In the genomic region with DNA sequence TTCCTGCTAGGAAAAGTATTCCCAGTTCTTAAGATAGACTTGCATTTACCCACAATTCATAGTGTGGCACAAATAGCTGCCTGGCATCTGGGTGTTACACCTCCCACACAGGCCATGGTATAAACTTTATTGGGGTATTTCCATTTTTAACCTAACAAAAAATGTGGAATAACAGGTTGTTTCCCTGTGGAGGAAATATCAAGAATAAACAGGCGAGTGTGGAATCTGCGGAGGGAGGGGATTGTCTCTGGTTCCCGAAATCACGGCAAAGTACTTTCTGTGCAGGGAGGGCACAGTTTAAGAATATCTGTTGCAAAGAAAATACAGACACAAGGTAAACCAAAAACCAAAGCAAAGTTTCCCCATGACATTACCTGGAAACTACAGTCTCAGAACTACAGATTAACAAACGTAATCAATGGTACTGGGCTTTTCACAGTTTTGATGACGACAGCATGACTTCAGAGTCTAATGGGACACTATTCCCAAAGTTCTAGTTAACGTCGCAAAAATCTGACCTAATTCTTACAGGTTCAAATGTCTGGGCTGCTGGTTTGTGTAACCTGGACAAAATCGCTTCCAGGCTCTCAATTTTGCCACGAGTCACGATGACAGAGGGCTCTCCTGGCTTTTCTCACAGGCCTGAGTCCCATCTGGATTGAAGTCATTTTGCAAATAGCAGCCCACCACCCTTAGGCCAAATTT, we compare ENCODE assay signal across 1 cellular context.
A peak's percentile ranks its signal among the peaks of the same experiment; 100 is the strongest.
TF ChIP-seq lines count a peak whose summit lies in the region.

No MANE protein-coding gene starts in this region.

TF ChIP-seq in HepG2, 621 proteins besides CTCF, POLR2A, EP300 and RAD21 (continues in another document):
- TF ChIP-seq ZNF614 (CRISPR knock-in tag; IDR thresholded peaks at IDR 0.05; ENCODE audit: borderline replicate concordance) (no peak), ATF1 (CRISPR knock-in tag; IDR thresholded peaks at IDR 0.05) (peak; percentile 45; the same call in 1 of the 2 replicates), ARID2 (CRISPR knock-in tag; IDR thresholded peaks at IDR 0.05; ENCODE audit: borderline replicate concordance) (0 out of 2 replicates have a peak, but pooled peaks have one; percentile 6), ELF3 (CRISPR knock-in tag; IDR thresholded peaks at IDR 0.05) (no peak), GFI1 (CRISPR knock-in tag; IDR thresholded peaks at IDR 0.05; ENCODE audit: borderline replicate concordance) (0 out of 2 replicates have a peak, but pooled peaks have one; percentile 55), ZBTB21 (CRISPR knock-in tag; IDR thresholded peaks at IDR 0.05) (peak; percentile 52; the same call in 1 of the 2 replicates), BHLHE40 (IDR thresholded peaks at IDR 0.05; ENCODE audit: low read length) (no peak), TBX2 (CRISPR knock-in tag; IDR thresholded peaks at IDR 0.05; ENCODE audit: borderline replicate concordance) (no peak), ZNF563 (CRISPR knock-in tag; IDR thresholded peaks at IDR 0.05) (no peak), ZNF510 (CRISPR knock-in tag; IDR thresholded peaks at IDR 0.05; ENCODE audit: low read depth) (no peak), RFX3 (CRISPR knock-in tag; IDR thresholded peaks at IDR 0.05) (no peak), SKI (IDR thresholded peaks at IDR 0.05; ENCODE audit: partially characterized antibody) (no peak), PHF21A (CRISPR knock-in tag; IDR thresholded peaks at IDR 0.05) (no peak), CEBPG (CRISPR knock-in tag; IDR thresholded peaks at IDR 0.05) (no peak), ZFAT (CRISPR knock-in tag; conservative IDR thresholded peaks at IDR 0.05) (0 out of 2 replicates have a peak, but pooled peaks have one; percentile 66), SMAD1 (CRISPR knock-in tag; IDR thresholded peaks at IDR 0.05; ENCODE audit: borderline replicate concordance, low read depth) (no peak), SNAPC2 (CRISPR knock-in tag; IDR thresholded peaks at IDR 0.05) (no peak), ZNF44 (CRISPR knock-in tag; IDR thresholded peaks at IDR 0.05) (no peak), SIN3A (IDR thresholded peaks at IDR 0.05; ENCODE audit: borderline replicate concordance, low read depth, low read length) (no peak), ZNF572 (CRISPR knock-in tag; IDR thresholded peaks at IDR 0.05) (no peak), ZNF33A (CRISPR knock-in tag; IDR thresholded peaks at IDR 0.05; ENCODE audit: borderline replicate concordance) (0 out of 2 replicates have a peak, but pooled peaks have one; percentile 1)
- TF ChIP-seq, protein P1, sequence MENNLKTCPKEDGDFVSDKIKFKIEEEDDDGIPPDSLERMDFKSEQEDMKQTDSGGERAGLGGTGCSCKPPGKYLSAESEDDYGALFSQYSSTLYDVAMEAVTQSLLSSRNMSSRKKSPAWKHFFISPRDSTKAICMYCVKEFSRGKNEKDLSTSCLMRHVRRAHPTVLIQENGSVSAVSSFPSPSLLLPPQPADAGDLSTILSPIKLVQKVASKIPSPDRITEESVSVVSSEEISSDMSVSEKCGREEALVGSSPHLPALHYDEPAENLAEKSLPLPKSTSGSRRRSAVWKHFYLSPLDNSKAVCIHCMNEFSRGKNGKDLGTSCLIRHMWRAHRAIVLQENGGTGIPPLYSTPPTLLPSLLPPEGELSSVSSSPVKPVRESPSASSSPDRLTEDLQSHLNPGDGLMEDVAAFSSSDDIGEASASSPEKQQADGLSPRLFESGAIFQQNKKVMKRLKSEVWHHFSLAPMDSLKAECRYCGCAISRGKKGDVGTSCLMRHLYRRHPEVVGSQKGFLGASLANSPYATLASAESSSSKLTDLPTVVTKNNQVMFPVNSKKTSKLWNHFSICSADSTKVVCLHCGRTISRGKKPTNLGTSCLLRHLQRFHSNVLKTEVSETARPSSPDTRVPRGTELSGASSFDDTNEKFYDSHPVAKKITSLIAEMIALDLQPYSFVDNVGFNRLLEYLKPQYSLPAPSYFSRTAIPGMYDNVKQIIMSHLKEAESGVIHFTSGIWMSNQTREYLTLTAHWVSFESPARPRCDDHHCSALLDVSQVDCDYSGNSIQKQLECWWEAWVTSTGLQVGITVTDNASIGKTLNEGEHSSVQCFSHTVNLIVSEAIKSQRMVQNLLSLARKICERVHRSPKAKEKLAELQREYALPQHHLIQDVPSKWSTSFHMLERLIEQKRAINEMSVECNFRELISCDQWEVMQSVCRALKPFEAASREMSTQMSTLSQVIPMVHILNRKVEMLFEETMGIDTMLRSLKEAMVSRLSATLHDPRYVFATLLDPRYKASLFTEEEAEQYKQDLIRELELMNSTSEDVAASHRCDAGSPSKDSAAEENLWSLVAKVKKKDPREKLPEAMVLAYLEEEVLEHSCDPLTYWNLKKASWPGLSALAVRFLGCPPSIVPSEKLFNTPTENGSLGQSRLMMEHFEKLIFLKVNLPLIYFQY (CRISPR knock-in tag; IDR thresholded peaks at IDR 0.05; ENCODE audit: borderline replicate concordance) = no peak
- TF ChIP-seq, protein P2, sequence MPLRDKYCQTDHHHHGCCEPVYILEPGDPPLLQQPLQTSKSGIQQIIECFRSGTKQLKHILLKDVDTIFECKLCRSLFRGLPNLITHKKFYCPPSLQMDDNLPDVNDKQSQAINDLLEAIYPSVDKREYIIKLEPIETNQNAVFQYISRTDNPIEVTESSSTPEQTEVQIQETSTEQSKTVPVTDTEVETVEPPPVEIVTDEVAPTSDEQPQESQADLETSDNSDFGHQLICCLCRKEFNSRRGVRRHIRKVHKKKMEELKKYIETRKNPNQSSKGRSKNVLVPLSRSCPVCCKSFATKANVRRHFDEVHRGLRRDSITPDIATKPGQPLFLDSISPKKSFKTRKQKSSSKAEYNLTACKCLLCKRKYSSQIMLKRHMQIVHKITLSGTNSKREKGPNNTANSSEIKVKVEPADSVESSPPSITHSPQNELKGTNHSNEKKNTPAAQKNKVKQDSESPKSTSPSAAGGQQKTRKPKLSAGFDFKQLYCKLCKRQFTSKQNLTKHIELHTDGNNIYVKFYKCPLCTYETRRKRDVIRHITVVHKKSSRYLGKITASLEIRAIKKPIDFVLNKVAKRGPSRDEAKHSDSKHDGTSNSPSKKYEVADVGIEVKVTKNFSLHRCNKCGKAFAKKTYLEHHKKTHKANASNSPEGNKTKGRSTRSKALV (CRISPR knock-in tag; IDR thresholded peaks at IDR 0.05) = 0 out of 2 replicates have a peak, but pooled peaks have one; percentile 10
- TF ChIP-seq, protein P3, sequence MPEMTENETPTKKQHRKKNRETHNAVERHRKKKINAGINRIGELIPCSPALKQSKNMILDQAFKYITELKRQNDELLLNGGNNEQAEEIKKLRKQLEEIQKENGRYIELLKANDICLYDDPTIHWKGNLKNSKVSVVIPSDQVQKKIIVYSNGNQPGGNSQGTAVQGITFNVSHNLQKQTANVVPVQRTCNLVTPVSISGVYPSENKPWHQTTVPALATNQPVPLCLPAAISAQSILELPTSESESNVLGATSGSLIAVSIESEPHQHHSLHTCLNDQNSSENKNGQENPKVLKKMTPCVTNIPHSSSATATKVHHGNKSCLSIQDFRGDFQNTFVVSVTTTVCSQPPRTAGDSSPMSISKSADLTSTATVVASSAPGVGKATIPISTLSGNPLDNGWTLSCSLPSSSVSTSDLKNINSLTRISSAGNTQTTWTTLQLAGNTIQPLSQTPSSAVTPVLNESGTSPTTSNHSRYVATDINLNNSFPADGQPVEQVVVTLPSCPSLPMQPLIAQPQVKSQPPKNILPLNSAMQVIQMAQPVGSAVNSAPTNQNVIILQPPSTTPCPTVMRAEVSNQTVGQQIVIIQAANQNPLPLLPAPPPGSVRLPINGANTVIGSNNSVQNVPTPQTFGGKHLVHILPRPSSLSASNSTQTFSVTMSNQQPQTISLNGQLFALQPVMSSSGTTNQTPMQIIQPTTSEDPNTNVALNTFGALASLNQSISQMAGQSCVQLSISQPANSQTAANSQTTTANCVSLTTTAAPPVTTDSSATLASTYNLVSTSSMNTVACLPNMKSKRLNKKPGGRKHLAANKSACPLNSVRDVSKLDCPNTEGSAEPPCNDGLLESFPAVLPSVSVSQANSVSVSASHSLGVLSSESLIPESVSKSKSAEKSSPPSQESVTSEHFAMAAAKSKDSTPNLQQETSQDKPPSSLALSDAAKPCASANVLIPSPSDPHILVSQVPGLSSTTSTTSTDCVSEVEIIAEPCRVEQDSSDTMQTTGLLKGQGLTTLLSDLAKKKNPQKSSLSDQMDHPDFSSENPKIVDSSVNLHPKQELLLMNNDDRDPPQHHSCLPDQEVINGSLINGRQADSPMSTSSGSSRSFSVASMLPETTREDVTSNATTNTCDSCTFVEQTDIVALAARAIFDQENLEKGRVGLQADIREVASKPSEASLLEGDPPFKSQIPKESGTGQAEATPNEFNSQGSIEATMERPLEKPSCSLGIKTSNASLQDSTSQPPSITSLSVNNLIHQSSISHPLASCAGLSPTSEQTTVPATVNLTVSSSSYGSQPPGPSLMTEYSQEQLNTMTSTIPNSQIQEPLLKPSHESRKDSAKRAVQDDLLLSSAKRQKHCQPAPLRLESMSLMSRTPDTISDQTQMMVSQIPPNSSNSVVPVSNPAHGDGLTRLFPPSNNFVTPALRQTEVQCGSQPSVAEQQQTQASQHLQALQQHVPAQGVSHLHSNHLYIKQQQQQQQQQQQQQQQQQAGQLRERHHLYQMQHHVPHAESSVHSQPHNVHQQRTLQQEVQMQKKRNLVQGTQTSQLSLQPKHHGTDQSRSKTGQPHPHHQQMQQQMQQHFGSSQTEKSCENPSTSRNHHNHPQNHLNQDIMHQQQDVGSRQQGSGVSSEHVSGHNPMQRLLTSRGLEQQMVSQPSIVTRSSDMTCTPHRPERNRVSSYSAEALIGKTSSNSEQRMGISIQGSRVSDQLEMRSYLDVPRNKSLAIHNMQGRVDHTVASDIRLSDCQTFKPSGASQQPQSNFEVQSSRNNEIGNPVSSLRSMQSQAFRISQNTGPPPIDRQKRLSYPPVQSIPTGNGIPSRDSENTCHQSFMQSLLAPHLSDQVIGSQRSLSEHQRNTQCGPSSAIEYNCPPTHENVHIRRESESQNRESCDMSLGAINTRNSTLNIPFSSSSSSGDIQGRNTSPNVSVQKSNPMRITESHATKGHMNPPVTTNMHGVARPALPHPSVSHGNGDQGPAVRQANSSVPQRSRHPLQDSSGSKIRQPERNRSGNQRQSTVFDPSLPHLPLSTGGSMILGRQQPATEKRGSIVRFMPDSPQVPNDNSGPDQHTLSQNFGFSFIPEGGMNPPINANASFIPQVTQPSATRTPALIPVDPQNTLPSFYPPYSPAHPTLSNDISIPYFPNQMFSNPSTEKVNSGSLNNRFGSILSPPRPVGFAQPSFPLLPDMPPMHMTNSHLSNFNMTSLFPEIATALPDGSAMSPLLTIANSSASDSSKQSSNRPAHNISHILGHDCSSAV (CRISPR knock-in tag; IDR thresholded peaks at IDR 0.05; ENCODE audit: borderline replicate concordance) = no peak
- TF ChIP-seq, protein P4, sequence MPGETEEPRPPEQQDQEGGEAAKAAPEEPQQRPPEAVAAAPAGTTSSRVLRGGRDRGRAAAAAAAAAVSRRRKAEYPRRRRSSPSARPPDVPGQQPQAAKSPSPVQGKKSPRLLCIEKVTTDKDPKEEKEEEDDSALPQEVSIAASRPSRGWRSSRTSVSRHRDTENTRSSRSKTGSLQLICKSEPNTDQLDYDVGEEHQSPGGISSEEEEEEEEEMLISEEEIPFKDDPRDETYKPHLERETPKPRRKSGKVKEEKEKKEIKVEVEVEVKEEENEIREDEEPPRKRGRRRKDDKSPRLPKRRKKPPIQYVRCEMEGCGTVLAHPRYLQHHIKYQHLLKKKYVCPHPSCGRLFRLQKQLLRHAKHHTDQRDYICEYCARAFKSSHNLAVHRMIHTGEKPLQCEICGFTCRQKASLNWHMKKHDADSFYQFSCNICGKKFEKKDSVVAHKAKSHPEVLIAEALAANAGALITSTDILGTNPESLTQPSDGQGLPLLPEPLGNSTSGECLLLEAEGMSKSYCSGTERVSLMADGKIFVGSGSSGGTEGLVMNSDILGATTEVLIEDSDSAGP (CRISPR knock-in tag; IDR thresholded peaks at IDR 0.05; ENCODE audit: borderline replicate concordance) = no peak
- TF ChIP-seq, protein P5, sequence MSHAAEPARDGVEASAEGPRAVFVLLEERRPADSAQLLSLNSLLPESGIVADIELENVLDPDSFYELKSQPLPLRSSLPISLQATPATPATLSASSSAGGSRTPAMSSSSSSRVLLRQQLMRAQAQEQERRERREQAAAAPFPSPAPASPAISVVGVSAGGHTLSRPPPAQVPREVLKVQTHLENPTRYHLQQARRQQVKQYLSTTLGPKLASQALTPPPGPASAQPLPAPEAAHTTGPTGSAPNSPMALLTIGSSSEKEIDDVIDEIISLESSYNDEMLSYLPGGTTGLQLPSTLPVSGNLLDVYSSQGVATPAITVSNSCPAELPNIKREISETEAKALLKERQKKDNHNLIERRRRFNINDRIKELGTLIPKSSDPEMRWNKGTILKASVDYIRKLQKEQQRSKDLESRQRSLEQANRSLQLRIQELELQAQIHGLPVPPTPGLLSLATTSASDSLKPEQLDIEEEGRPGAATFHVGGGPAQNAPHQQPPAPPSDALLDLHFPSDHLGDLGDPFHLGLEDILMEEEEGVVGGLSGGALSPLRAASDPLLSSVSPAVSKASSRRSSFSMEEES (CRISPR knock-in tag; IDR thresholded peaks at IDR 0.05) = no peak
- TF ChIP-seq, protein P6, sequence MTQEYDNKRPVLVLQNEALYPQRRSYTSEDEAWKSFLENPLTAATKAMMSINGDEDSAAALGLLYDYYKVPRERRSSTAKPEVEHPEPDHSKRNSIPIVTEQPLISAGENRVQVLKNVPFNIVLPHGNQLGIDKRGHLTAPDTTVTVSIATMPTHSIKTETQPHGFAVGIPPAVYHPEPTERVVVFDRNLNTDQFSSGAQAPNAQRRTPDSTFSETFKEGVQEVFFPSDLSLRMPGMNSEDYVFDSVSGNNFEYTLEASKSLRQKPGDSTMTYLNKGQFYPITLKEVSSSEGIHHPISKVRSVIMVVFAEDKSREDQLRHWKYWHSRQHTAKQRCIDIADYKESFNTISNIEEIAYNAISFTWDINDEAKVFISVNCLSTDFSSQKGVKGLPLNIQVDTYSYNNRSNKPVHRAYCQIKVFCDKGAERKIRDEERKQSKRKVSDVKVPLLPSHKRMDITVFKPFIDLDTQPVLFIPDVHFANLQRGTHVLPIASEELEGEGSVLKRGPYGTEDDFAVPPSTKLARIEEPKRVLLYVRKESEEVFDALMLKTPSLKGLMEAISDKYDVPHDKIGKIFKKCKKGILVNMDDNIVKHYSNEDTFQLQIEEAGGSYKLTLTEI (CRISPR knock-in tag; conservative IDR thresholded peaks at IDR 0.05) = no peak
- TF ChIP-seq, protein P7, sequence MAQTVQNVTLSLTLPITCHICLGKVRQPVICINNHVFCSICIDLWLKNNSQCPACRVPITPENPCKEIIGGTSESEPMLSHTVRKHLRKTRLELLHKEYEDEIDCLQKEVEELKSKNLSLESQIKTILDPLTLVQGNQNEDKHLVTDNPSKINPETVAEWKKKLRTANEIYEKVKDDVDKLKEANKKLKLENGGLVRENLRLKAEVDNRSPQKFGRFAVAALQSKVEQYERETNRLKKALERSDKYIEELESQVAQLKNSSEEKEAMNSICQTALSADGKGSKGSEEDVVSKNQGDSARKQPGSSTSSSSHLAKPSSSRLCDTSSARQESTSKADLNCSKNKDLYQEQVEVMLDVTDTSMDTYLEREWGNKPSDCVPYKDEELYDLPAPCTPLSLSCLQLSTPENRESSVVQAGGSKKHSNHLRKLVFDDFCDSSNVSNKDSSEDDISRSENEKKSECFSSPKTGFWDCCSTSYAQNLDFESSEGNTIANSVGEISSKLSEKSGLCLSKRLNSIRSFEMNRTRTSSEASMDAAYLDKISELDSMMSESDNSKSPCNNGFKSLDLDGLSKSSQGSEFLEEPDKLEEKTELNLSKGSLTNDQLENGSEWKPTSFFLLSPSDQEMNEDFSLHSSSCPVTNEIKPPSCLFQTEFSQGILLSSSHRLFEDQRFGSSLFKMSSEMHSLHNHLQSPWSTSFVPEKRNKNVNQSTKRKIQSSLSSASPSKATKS (CRISPR knock-in tag; IDR thresholded peaks at IDR 0.05) = 0 out of 2 replicates have a peak, but pooled peaks have one; percentile 47
